In genomic region chr20:32674362-32674789, GRCh38 we compare ENCODE assay signal across 9 cellular contexts. TPM values are rescaled to one million over a fixed set of nuclear protein-coding genes. Genes with fewer than 3 reads are reported as not detected.
DNase-seq lines count a peak whose midpoint lies in the region; ATAC-seq and TF ChIP-seq lines count a peak whose summit lies in the region.
"Had no signal": no experiment of that assay in that cellular context is flagged by ENCODE, and none has a peak within 500 bp of the region (broad histone marks: within the 10 kb centered on the region; RNA-seq: fewer than 3 reads in every experiment).

No MANE protein-coding gene starts in this region.

- H3K27ac Mint-ChIP-seq in CD4-positive, CD25-positive, alpha-beta regulatory T cell, result peak overlapping the region in 1 of 3 donors; percentile 42
- no peak overlapping the region for H3K27ac Mint-ChIP-seq in HFFc6
- H3K27ac Mint-ChIP-seq: IgD-negative memory B cell had no signal

- H4K20me1 ChIP-seq in OCI-LY7 (ENCODE audit: insufficient read depth, low read length), result no peaks in the 10 kb centered on the region

- peaks cover 0 to 24% (median 5%) of the 10 kb centered on the region in 4 donors for H3K4me1 Mint-ChIP-seq in CD4-positive, CD25-positive, alpha-beta regulatory T cell
- H3K4me1 Mint-ChIP-seq in HFFc6 (ENCODE audit: low read depth), result no peaks in the 10 kb centered on the region

- peaks cover 15% of the 10 kb centered on the region for H3K4me1 ChIP-seq in CD4-positive, CD25-positive, alpha-beta regulatory T cell (ENCODE audit: control insufficient read depth, insufficient read depth, low read length, poor library complexity, severe bottlenecking)
- peaks cover 72% of the 10 kb centered on the region for H3K4me1 ChIP-seq in OCI-LY7 (ENCODE audit: insufficient read depth, low read length, poor library complexity, severe bottlenecking)

- peak; percentile 44 to 79 (median 69) for DNase-seq in CD4-positive, CD25-positive, alpha-beta regulatory T cell
- DNase-seq in HFFc6 (peak; percentile 32), OCI-LY7 (ENCODE audit: low spot score) (peak; percentile 83), activated T-cell treated with anti-CD3 and anti-CD28 coated beads for 4 hours (peak; percentile 73), fibroblast of the conjunctiva (ENCODE audit: low read depth) (peak; percentile 10)
- peak; percentile 50 to 51 for DNase-seq in stimulated activated CD4-positive, alpha-beta T cell treated with anti-CD3 and anti-CD28 coated beads, Interleukin-15, amount 100 ng/mL, for 1 hour (ENCODE audit: low read depth in 1 of 2, low spot score in 1 of 2)

- ATAC-seq in CD4-positive, CD25-positive, alpha-beta regulatory T cell (ENCODE audit: low read depth in 2 of 2), result peak; percentile 59 to 61
- ATAC-seq in GM21447 (IDR thresholded peaks at IDR 0.05; ENCODE audit: unreplicated experiment), result no peak
- ATAC-seq in HG03135 (IDR thresholded peaks at IDR 0.05; ENCODE audit: unreplicated experiment), result no peak

- no peak overlapping the region for H3K27ac ChIP-seq in CD4-positive, CD25-positive, alpha-beta regulatory T cell (ENCODE audit: insufficient read depth, low read length, poor library complexity, severe bottlenecking)
- H3K27ac ChIP-seq in OCI-LY7 (ENCODE audit: low read depth, low read length, poor library complexity, severe bottlenecking), result peak overlapping the region; percentile 96

- CTCF ChIA-PET in OCI-LY7 (lab: Charles Lee; ENCODE audit: unreplicated experiment), result interaction anchor here (3.2 kb wide), 1 partner anchor 104 kb away, joined by 57 read pairs; no protein-coding TSS in a partner anchor

- intact Hi-C loops in OCI-LY7 (cut with micrococcal nuclease; ENCODE audit: unreplicated experiment), result loop anchor here (1.0 to 5.0 kb wide), 2 partner anchors 88 to 104 kb away; partner anchors contain the start of gene DNMT3B

- no peaks in the 10 kb centered on the region for H3K9me3 Mint-ChIP-seq in CD4-positive, CD25-positive, alpha-beta regulatory T cell
- no peaks in the 10 kb centered on the region for H3K9me3 Mint-ChIP-seq in HFFc6
- H3K9me3 Mint-ChIP-seq: IgD-negative memory B cell had no signal

- no peaks in the 10 kb centered on the region for H3K36me3 Mint-ChIP-seq in CD4-positive, CD25-positive, alpha-beta regulatory T cell
- H3K36me3 Mint-ChIP-seq in HFFc6 (ENCODE audit: low read depth), result no peaks in the 10 kb centered on the region
- H3K36me3 Mint-ChIP-seq: IgD-negative memory B cell had no signal

- no peak overlapping the region for H3K4me3 ChIP-seq in CD4-positive, CD25-positive, alpha-beta regulatory T cell (ENCODE audit: low read depth, low read length)
- no peak overlapping the region for H3K4me3 ChIP-seq in OCI-LY7 (ENCODE audit: low read depth, low read length, poor library complexity, severe bottlenecking)

- H3K9me2 ChIP-seq in OCI-LY7 (ENCODE audit: insufficient read depth, low read length), result no peaks in the 10 kb centered on the region

- POLR2A ChIA-PET in OCI-LY7 (lab: Charles Lee), result interaction anchor here (0.6 to 3.2 kb wide), 10 partner anchors 22 to 414 kb away, joined by 3 to 16 read pairs (median 4); partner anchors contain the start of gene DNMT3B

- no TSS peak for BruUV-seq in OCI-LY7 (replicated peaks; lab: Mats Ljungman, UMichigan)

- H3K36me3 ChIP-seq in CD4-positive, CD25-positive, alpha-beta regulatory T cell (ENCODE audit: control insufficient read depth, insufficient read depth, low read length), result no peaks in the 10 kb centered on the region
- no peaks in the 10 kb centered on the region for H3K36me3 ChIP-seq in OCI-LY7 (ENCODE audit: insufficient read depth, low read length)

- no peaks in the 10 kb centered on the region for H3K79me2 ChIP-seq in OCI-LY7 (ENCODE audit: insufficient read depth, low read depth, low read length)

- H3K4me3 Mint-ChIP-seq in CD4-positive, CD25-positive, alpha-beta regulatory T cell, result peak overlapping the region in 1 of 4 donors; percentile 21
- H3K4me3 Mint-ChIP-seq in HFFc6, result no peak overlapping the region
- H3K4me3 Mint-ChIP-seq: IgD-negative memory B cell had no signal

- TF ChIP-seq CTCF in HFFc6 (IDR thresholded peaks at IDR 0.05) (peak; percentile 94), OCI-LY7 (conservative IDR thresholded peaks at IDR 0.05; ENCODE audit: low read length) (peak; percentile 98)

- H2AFZ ChIP-seq in OCI-LY7 (ENCODE audit: low read length), result peak overlapping the region; percentile 70; the same call in 1 of the 2 replicates

- H3K27me3 ChIP-seq in CD4-positive, CD25-positive, alpha-beta regulatory T cell (ENCODE audit: control insufficient read depth, insufficient read depth, low read length), result no peaks in the 10 kb centered on the region

- H3K27me3 Mint-ChIP-seq in CD4-positive, CD25-positive, alpha-beta regulatory T cell, result peaks cover 4% of the 10 kb centered on the region
- H3K27me3 Mint-ChIP-seq in HFFc6 (ENCODE audit: insufficient read depth), result peaks cover 10% of the 10 kb centered on the region
- H3K27me3 Mint-ChIP-seq: IgD-negative memory B cell had no signal

- no peaks in the 10 kb centered on the region for H3K9me3 ChIP-seq in CD4-positive, CD25-positive, alpha-beta regulatory T cell (ENCODE audit: control insufficient read depth in 2 of 2, low read length in 2 of 2)
- H3K9me3 ChIP-seq in OCI-LY7 (ENCODE audit: low read length), result no peaks in the 10 kb centered on the region

- H3K4me2 ChIP-seq in OCI-LY7 (ENCODE audit: low read length), result peak overlapping the region; percentile 79

RNA-seq across cellular contexts. Expression of gene C20orf203, which starts 0.6 kb away (rescaled TPM):
- total RNA-seq in CD4-positive, CD25-positive, alpha-beta regulatory T cell, result 0.30 TPM
- polyA plus RNA-seq in CD4-positive, CD25-positive, alpha-beta regulatory T cell, result under 1 TPM in 2 of 4 donors, not detected in 2; 0.05 to 0.09 TPM
- total RNA-seq in HFFc6 (2021; fragmentation: NEBNext Ultra II Directional; extraction: Animal tissue kit (Norgen Biotek cat#: 25700)), result not detected
- 0.47 and 0.70 TPM in 2 replicates for total RNA-seq in OCI-LY7 (2014; rRNA removed; shearing (Covaris generic))
- total RNA-seq in OCI-LY7 (2022), result 1.3 and 1.4 TPM in 2 replicates

Comparison
In these comparisons a context has a peak if more than half of its experiments do, and no peak if none do; other contexts are left out.
1. ATAC-seq: peak in CD4-positive, CD25-positive, alpha-beta regulatory T cell (2 of 2); none in GM21447 (single experiment) and HG03135 (single experiment).
2. DNase-seq: peak in every context shown above with its lines; median percentile 83 in OCI-LY7; 73 in activated T-cell treated with anti-CD3 and anti-CD28 coated beads for 4 hours; 69 in CD4-positive, CD25-positive, alpha-beta regulatory T cell; 50 in stimulated activated CD4-positive, alpha-beta T cell treated with anti-CD3 and anti-CD28 coated beads, Interleukin-15, amount 100 ng/mL, for 1 hour; 32 in HFFc6; 10 in fibroblast of the conjunctiva.